Comparison of ENCODE assay signal across 1 cellular context in genomic region chr12:34016361-34016760, GRCh38.
TF ChIP-seq lines count a peak whose summit lies in the region.

No MANE protein-coding gene starts in this region.

TF ChIP-seq in A549, 52 proteins besides CTCF, POLR2A, EP300 and RAD21 (continued from another document):
- TF ChIP-seq PBX3 (IDR thresholded peaks at IDR 0.05) (no peak), JUNB (IDR thresholded peaks at IDR 0.05) (no peak), HEYL (CRISPR knock-in tag; IDR thresholded peaks at IDR 0.05) (no peak)
